ENCODE assay signal across 8 cellular contexts in the genomic region with DNA sequence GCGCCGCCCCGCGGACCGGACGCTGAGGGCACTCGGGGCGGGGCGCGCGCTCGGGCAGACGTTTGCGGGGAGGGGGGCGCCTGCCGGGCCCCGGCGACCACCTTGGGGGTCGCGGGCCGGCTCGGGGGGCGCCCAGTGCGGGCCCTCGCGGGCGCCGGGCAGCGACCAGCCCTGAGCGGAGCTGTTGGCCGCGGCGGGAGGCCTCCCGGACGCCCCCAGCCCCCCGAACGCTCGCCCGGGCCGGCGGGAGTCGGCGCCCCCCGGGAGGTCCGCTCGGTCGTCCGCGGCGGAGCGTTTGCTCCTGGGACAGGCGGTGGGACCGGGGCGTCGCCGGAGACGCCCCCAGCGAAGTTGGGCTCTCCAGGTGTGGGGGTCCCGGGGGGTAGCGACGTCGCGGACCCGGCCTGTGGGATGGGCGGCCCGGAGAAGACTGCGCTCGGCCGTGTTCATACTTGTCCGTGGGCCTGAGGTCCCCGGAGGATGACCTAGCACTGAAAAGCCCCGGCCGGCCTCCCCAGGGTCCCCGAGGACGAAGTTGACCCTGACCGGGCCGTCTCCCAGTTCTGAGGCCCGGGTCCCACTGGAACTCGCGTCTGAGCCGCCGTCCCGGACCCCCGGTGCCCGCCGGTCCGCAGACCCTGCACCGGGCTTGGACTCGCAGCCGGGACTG. TPM values are rescaled to one million over a fixed set of nuclear protein-coding genes. Genes with fewer than 3 reads are reported as not detected.
DNase-seq lines count a peak whose midpoint lies in the region; ATAC-seq and TF ChIP-seq lines count a peak whose summit lies in the region.

No MANE protein-coding gene starts in this region.

- no peak for TF ChIP-seq POLR2A in body of pancreas (IDR thresholded peaks at IDR 0.05)

- peak overlapping the region; percentile 54 to 79 for H3K4me3 ChIP-seq in body of pancreas
- H3K4me3 ChIP-seq in lung: peak overlapping the region; percentile 75

- peaks cover 52% of the 10 kb centered on the region for H3K4me1 ChIP-seq in body of pancreas
- H3K4me1 ChIP-seq in lung (ENCODE audit: control insufficient read depth in 2 of 2, insufficient read depth in 2 of 2, low read length in 2 of 2): peaks cover 0 to 20% of the 10 kb centered on the region in 2 donors

- H3K9me3 ChIP-seq in body of pancreas (no peaks in the 10 kb centered on the region), lung (ENCODE audit: control insufficient read depth in 2 of 2, insufficient read depth in 1 of 2, low read length in 1 of 2) (no peaks in the 10 kb centered on the region)

- H3K27ac ChIP-seq in body of pancreas (peak overlapping the region; percentile 36 to 90 (median 78)), lung (ENCODE audit: low read depth in 1 of 2, low read length in 1 of 2) (peak overlapping the region; percentile 57 to 59)

- intact Hi-C loops in body of pancreas (cut with DNase I): no loop called here

- 1% methylated on average over 15 to 46 of the region's 90 CpGs for WGBS in body of pancreas, 2 donors
- 0 to 1% methylated on average over 49 to 90 of the region's 90 CpGs for WGBS in lung, 2 donors

- DNase-seq in stimulated activated CD4-positive, alpha-beta T cell treated with anti-CD3 and anti-CD28 coated beads, Interleukin-15, amount 100 ng/mL, for 24 hours: peak; percentile 26
- no peak for DNase-seq in stimulated activated CD4-positive, alpha-beta T cell treated with anti-CD3 and anti-CD28 coated beads, Interleukin-4, amount 100 ng/mL, for 24 hours
- DNase-seq in body of pancreas: peak in 1 of 4 donors; percentile 22
- no peak for DNase-seq in lung (ENCODE audit: low spot score)
- peak; percentile 47 for DNase-seq in ureter (ENCODE audit: low spot score)
- no peak for DNase-seq in H4 (ENCODE audit: low spot score)
- no peak for DNase-seq in kidney tubule cell (ENCODE audit: low spot score)

- ATAC-seq in body of pancreas: no peak
- ATAC-seq in lung (ENCODE audit: insufficient read depth, low FRiP score): no peak
- ATAC-seq in HG02970 (IDR thresholded peaks at IDR 0.05; ENCODE audit: low FRiP score, unreplicated experiment): no peak

- TF ChIP-seq CTCF in body of pancreas (IDR thresholded peaks at IDR 0.05) (no peak), lung (IDR thresholded peaks at IDR 0.05; ENCODE audit: control extremely low read depth, extremely low read depth) (no peak)

- no peaks in the 10 kb centered on the region for H3K36me3 ChIP-seq in body of pancreas (replicated peaks in 1 of 2; ENCODE audit: insufficient read depth in 1 of 2, low read depth in 2 of 2)
- H3K36me3 ChIP-seq in lung (ENCODE audit: control insufficient read depth in 2 of 2, insufficient read depth in 2 of 2, low read length in 2 of 2): peaks cover 0 to 7% of the 10 kb centered on the region in 2 donors

- H3K27me3 ChIP-seq in body of pancreas (no peaks in the 10 kb centered on the region), lung (ENCODE audit: control insufficient read depth, insufficient read depth) (no peaks in the 10 kb centered on the region)

RNA-seq across cellular contexts. Expression of a gene that starts 0.6 kb away (rescaled TPM):
- 10 to 100 TPM; 49.0 to 68.6 TPM for total RNA-seq in body of pancreas
- total RNA-seq in lung: 10 to 100 TPM; 51.0 to 58.3 TPM
- 10 to 100 TPM; 43.1 to 59.8 TPM for polyA plus RNA-seq in lung
- total RNA-seq in ureter: 51.2 TPM
- 17.4 and 28.7 TPM in 2 replicates for total RNA-seq in H4 (2014; rRNA removed; shearing (Covaris generic))

RNA-seq across cellular contexts. Expression of a gene that starts 31.6 kb away (rescaled TPM):
- under 1 TPM; 0.33 to 0.78 TPM for total RNA-seq in body of pancreas
- total RNA-seq in lung: under 1 TPM; 0.23 to 0.83 TPM
- under 1 TPM; 0.41 to 0.77 TPM for polyA plus RNA-seq in lung
- 0.73 TPM for total RNA-seq in ureter
- total RNA-seq in H4 (2014; rRNA removed; shearing (Covaris generic)): 0.37 and 1.2 TPM in 2 replicates

RNA-seq across cellular contexts. Expression of a gene that starts 32.1 kb away (rescaled TPM):
- 10 to 100 TPM; 14.0 to 30.7 TPM for total RNA-seq in body of pancreas
- total RNA-seq in lung: 100 to 1,000 TPM in 1 of 2 donors, 10 to 100 TPM in 1; 45.6 to 128 TPM
- 100 to 1,000 TPM in 1 of 2 donors, 10 to 100 TPM in 1; 63.3 to 155 TPM for polyA plus RNA-seq in lung
- total RNA-seq in ureter: 122 TPM
- 8.6 and 14.8 TPM in 2 replicates for total RNA-seq in H4 (2014; rRNA removed; shearing (Covaris generic))

RNA-seq across cellular contexts. Expression of a gene that starts 35.4 kb away (rescaled TPM):
- total RNA-seq in body of pancreas (100 to 1,000 TPM; 156 to 157 TPM), lung (100 to 1,000 TPM in 1 of 2 donors, 10 to 100 TPM in 1; 27.1 to 217 TPM), ureter (144 TPM)
- polyA plus RNA-seq in lung: 100 to 1,000 TPM; 157 to 266 TPM
- 34.9 and 37.0 TPM in 2 replicates for total RNA-seq in H4 (2014; rRNA removed; shearing (Covaris generic))

RNA-seq across cellular contexts. Expression of a gene that starts 42.2 kb away (rescaled TPM):
- total RNA-seq in body of pancreas (10 to 100 TPM; 36.3 to 43.5 TPM), lung (100 to 1,000 TPM in 1 of 2 donors, 10 to 100 TPM in 1; 39.7 to 185 TPM), ureter (121 TPM)
- 10 to 100 TPM; 49.3 to 68.0 TPM for polyA plus RNA-seq in lung
- total RNA-seq in H4 (2014; rRNA removed; shearing (Covaris generic)): 2.4 and 4.2 TPM in 2 replicates

Comparison
In these comparisons a context has a peak if more than half of its experiments do, and no peak if none do; other contexts are left out.
1. DNase-seq: peak in stimulated activated CD4-positive, alpha-beta T cell treated with anti-CD3 and anti-CD28 coated beads, Interleukin-15, amount 100 ng/mL, for 24 hours (single experiment) and ureter (single experiment); none in stimulated activated CD4-positive, alpha-beta T cell treated with anti-CD3 and anti-CD28 coated beads, Interleukin-4, amount 100 ng/mL, for 24 hours (single experiment), lung (single experiment), H4 (single experiment) and kidney tubule cell (single experiment).